In genomic region chr13:32585625-32586021, GRCh38 we compare ENCODE assay signal across 8 cellular contexts. TPM values are rescaled to one million over a fixed set of nuclear protein-coding genes. Genes with fewer than 3 reads are reported as not detected.
DNase-seq lines count a peak whose midpoint lies in the region; ATAC-seq and TF ChIP-seq lines count a peak whose summit lies in the region.

No MANE protein-coding gene starts in this region.

- no peak overlapping the region; the same call in 1 of the 2 replicates for H3K9ac ChIP-seq in KMS-11
- peak overlapping the region; percentile 48 to 70 for H3K9ac ChIP-seq in liver (ENCODE audit: low read depth in 1 of 2, low read length in 2 of 2)

- H3K4me2 ChIP-seq in KMS-11 = peak overlapping the region; percentile 97

- 17% methylated on average over 8 of the region's 8 CpGs for WGBS in liver
- 14 to 19% methylated on average over 8 of the region's 8 CpGs for WGBS in thyroid gland, 2 donors

- H3K79me2 ChIP-seq in KMS-11 (ENCODE audit: insufficient read depth, low read depth) = peaks cover 34% of the 10 kb centered on the region

- H3K27me3 ChIP-seq in BE2C (no peaks in the 10 kb centered on the region), KMS-11 (ENCODE audit: insufficient read depth, low read depth) (no peaks in the 10 kb centered on the region), liver (ENCODE audit: control insufficient read depth in 4 of 4, insufficient read depth in 4 of 4, low read length in 3 of 4) (no peaks in the 10 kb centered on the region), thyroid gland (no peaks in the 10 kb centered on the region)

- H3K36me3 Mint-ChIP-seq in MCF 10A (ENCODE audit: insufficient read depth, unreplicated experiment) = no peaks in the 10 kb centered on the region

- H3K27ac ChIP-seq in KMS-11 = peak overlapping the region; percentile 26; the same call in 1 of the 2 replicates
- H3K27ac ChIP-seq in liver (ENCODE audit: low read depth in 1 of 2, low read length in 2 of 2) = peak overlapping the region; percentile 56 to 86
- peak overlapping the region in 2 of 3 donors; percentile 75 to 91 for H3K27ac ChIP-seq in thyroid gland

- peak overlapping the region; percentile 69 for H3K4me3 ChIP-seq in BE2C (ENCODE audit: low read depth, low read length)
- no peak overlapping the region for H3K4me3 ChIP-seq in KMS-11 (IDR thresholded peaks at IDR 0.05; ENCODE audit: insufficient read depth, low read depth, low read length)
- peak overlapping the region; percentile 52 to 88 (median 55) for H3K4me3 ChIP-seq in liver (ENCODE audit: low read depth in 1 of 3, low read length in 3 of 3)
- H3K4me3 ChIP-seq in thyroid gland (replicated peaks in 1 of 3) = peak overlapping the region in 2 of 3 donors; percentile 23 to 29

- TSS peak; percentile 40 for BruUV-seq in MCF 10A (replicated peaks; lab: Mats Ljungman, UMichigan)

- TF ChIP-seq CTCF in BE2C (IDR thresholded peaks at IDR 0.05; ENCODE audit: low read depth, low read length) (no peak), KMS-11 (conservative IDR thresholded peaks at IDR 0.05; ENCODE audit: low read depth, low read length) (no peak), MCF 10A (IDR thresholded peaks at IDR 0.05; ENCODE audit: unreplicated experiment) (no peak), liver (IDR thresholded peaks at IDR 0.05; ENCODE audit: low read depth, low read length, missing input control) (no peak), thyroid gland (IDR thresholded peaks at IDR 0.05) (no peak)

- TF ChIP-seq RAD21 in liver (IDR thresholded peaks at IDR 0.05) = no peak

- peak overlapping the region; percentile 22 for H3K27ac Mint-ChIP-seq in MCF 10A (ENCODE audit: low read depth, unreplicated experiment)

- no peak for TF ChIP-seq POLR2A in thyroid gland (IDR thresholded peaks at IDR 0.05)

- peak overlapping the region; percentile 79 for H3K4me3 Mint-ChIP-seq in MCF 10A (ENCODE audit: unreplicated experiment)

- H2AFZ ChIP-seq in KMS-11 (ENCODE audit: low read depth) = peak overlapping the region; percentile 90

- POLR2A ChIA-PET in MCF 10A (lab: Yijun Ruan, JAX) = interaction anchor here (0.6 to 1.6 kb wide), 17 partner anchors 15 to 957 kb away, joined by 3 to 14 read pairs (median 4); no protein-coding TSS in a partner anchor

- ATAC-seq in HG03521 (IDR thresholded peaks at IDR 0.05; ENCODE audit: unreplicated experiment) = no peak

- H3K9me3 Mint-ChIP-seq in MCF 10A (ENCODE audit: unreplicated experiment) = no peaks in the 10 kb centered on the region

- peaks cover 29% of the 10 kb centered on the region for H3K4me1 Mint-ChIP-seq in MCF 10A (ENCODE audit: insufficient read depth, unreplicated experiment)

- no peaks in the 10 kb centered on the region for H3K4me1 ChIP-seq in BE2C
- H3K4me1 ChIP-seq in KMS-11 (ENCODE audit: low read depth, poor library complexity, severe bottlenecking) = peaks cover 19% of the 10 kb centered on the region
- peaks cover 4 to 25% (median 13%) of the 10 kb centered on the region in 4 donors for H3K4me1 ChIP-seq in liver (ENCODE audit: control insufficient read depth in 4 of 4, insufficient read depth in 4 of 4, low read length in 3 of 4)
- peaks cover 3 to 5% of the 10 kb centered on the region in 2 donors for H3K4me1 ChIP-seq in thyroid gland

- no peaks in the 10 kb centered on the region for H3K27me3 Mint-ChIP-seq in MCF 10A (ENCODE audit: insufficient read depth, unreplicated experiment)

- H3K9me3 ChIP-seq in BE2C = no peaks in the 10 kb centered on the region
- no peaks in the 10 kb centered on the region for H3K9me3 ChIP-seq in liver (ENCODE audit: control insufficient read depth in 4 of 4, low read length in 3 of 4)
- no peaks in the 10 kb centered on the region for H3K9me3 ChIP-seq in thyroid gland

- H4K20me1 ChIP-seq in KMS-11 (ENCODE audit: insufficient read depth) = peaks cover 16% of the 10 kb centered on the region

- DNase-seq in BE2C (no peak), MCF 10A (ENCODE audit: unreplicated experiment) (no peak), thyroid gland (peak in 1 of 2 donors; percentile 16), ecto neural progenitor cell (ENCODE audit: low spot score) (no peak), HT-29 (ENCODE audit: low spot score) (no peak)

- H3K36me3 ChIP-seq in BE2C = no peaks in the 10 kb centered on the region; the same call in 1 of the 2 replicates
- no peaks in the 10 kb centered on the region for H3K36me3 ChIP-seq in KMS-11 (ENCODE audit: insufficient read depth)
- no peaks in the 10 kb centered on the region for H3K36me3 ChIP-seq in liver (ENCODE audit: control insufficient read depth in 4 of 4, insufficient read depth in 3 of 4, low read depth in 1 of 4, low read length in 3 of 4)
- H3K36me3 ChIP-seq in thyroid gland = no peaks in the 10 kb centered on the region

- CTCF ChIA-PET in MCF 10A (lab: Yijun Ruan, JAX) = interaction anchor here (0.6 to 3.2 kb wide), 14 partner anchors 41 to 685 kb away, joined by 3 to 11 read pairs (median 4); no protein-coding TSS in a partner anchor

- intact Hi-C loops in MCF 10A (cut with micrococcal nuclease) = loop anchor here (1.0 to 10.0 kb wide), 4 partner anchors 84 to 1139 kb away; no protein-coding TSS in a partner anchor
- intact Hi-C loops in thyroid gland (cut with DNase I) = loop anchor here (5.0 kb wide), 2 partner anchors 52 to 957 kb away; no protein-coding TSS in a partner anchor

TF ChIP-seq in liver, 16 proteins besides CTCF, POLR2A, EP300 and RAD21:
- TF ChIP-seq REST (IDR thresholded peaks at IDR 0.05) (no peak), MAX (IDR thresholded peaks at IDR 0.05) (no peak), FOXA2 (IDR thresholded peaks at IDR 0.05) (no peak), HNF4A (conservative IDR thresholded peaks at IDR 0.05) (no peak), RXRA (IDR thresholded peaks at IDR 0.05) (no peak), JUND (IDR thresholded peaks at IDR 0.05) (no peak), NR2F2 (IDR thresholded peaks at IDR 0.05) (no peak), EGR1 (IDR thresholded peaks at IDR 0.05; ENCODE audit: low read depth in 2 of 2) (no peak), GABPA (IDR thresholded peaks at IDR 0.05 in 1 of 2, conservative IDR thresholded peaks at IDR 0.05 in 1 of 2) (no peak)
TF ChIP-seq in liver: peak in this region for 0.

RNA-seq across cellular contexts. Expression of gene PDS5B, which starts 0.6 kb away (rescaled TPM):
- polyA plus RNA-seq in BE2C (2012; ENCODE audit: insufficient read depth, insufficient read length, low read depth) = 9.2 TPM
- total RNA-seq in MCF 10A (2022) (25.4 and 29.6 TPM in 2 replicates), liver (10 to 100 TPM; 17.9 to 24.3 TPM), thyroid gland (10 to 100 TPM; 47.9 to 55.1 (median 49.3) TPM)
- polyA plus RNA-seq in liver = 1 to 10 TPM; 3.6 to 7.9 TPM
- total RNA-seq in HT-29 (2014; rRNA removed; shearing (Covaris generic)) = 20.3 and 21.0 TPM in 2 replicates

RNA-seq across cellular contexts. Expression of gene N4BP2L2, which starts 47.0 kb away (rescaled TPM):
- polyA plus RNA-seq in BE2C (2012; ENCODE audit: insufficient read depth, insufficient read length, low read depth) = 44.5 TPM
- 113 and 132 TPM in 2 replicates for total RNA-seq in MCF 10A (2022)
- 100 to 1,000 TPM in 1 of 2 donors, 10 to 100 TPM in 1; 45.9 to 108 TPM for total RNA-seq in liver
- polyA plus RNA-seq in liver = 100 to 1,000 TPM in 1 of 2 donors, 10 to 100 TPM in 1; 14.9 to 116 TPM
- total RNA-seq in thyroid gland = 100 to 1,000 TPM; 267 to 633 (median 382) TPM
- 66.0 and 68.6 TPM in 2 replicates for total RNA-seq in HT-29 (2014; rRNA removed; shearing (Covaris generic))

Comparison
In these comparisons a context has a peak if more than half of its experiments do, and no peak if none do; other contexts are left out.
1. H3K27ac ChIP-seq: peak in every context shown above with its lines; median percentile 83 in thyroid gland; 71 in liver; 26 in KMS-11.